In genomic region chr1:67846538-67846937, GRCh38 we compare ENCODE assay signal across 27 cellular contexts.
"Had no signal": no experiment of that assay in that cellular context is flagged by ENCODE, and none has a peak within 500 bp of the region (broad histone marks: within the 10 kb centered on the region; RNA-seq: fewer than 3 reads in every experiment).

No MANE protein-coding gene starts in this region.

- H3K4me1 Mint-ChIP-seq: immature natural killer cell; naive B cell; nephron; stimulated activated effector memory CD8-positive, alpha-beta T cell treated with anti-CD3 and anti-CD28 coated beads, Interleukin-12 subunit alpha, Interleukin-12 subunit beta, amount 100 ng/mL, for 72 hours had no signal

- DNase-seq: dermis blood vessel endothelial cell; effector memory CD8-positive, alpha-beta T cell; esophagus squamous epithelium; hypothalamus; immature natural killer cell; islet precursor cell; left ventricle myocardium superior; mesenchymal stem cell; mucosa of descending colon; naive B cell; stimulated activated CD4-positive, alpha-beta T cell treated with anti-CD3 and anti-CD28 coated beads, Interleukin-12 subunit alpha, Interleukin-12 subunit beta, amount 100 ng/mL, for 4 hours; stimulated activated CD4-positive, alpha-beta T cell treated with anti-CD3 and anti-CD28 coated beads, Interleukin-1b, Interleukin-23, amount 100 ng/mL, for 48 hours; stimulated activated CD4-positive, alpha-beta T cell treated with anti-CD3 and anti-CD28 coated beads, Interleukin-4, amount 100 ng/mL, for 24 hours; stimulated activated naive CD4-positive, alpha-beta T cell treated with Interleukin-2 at 50 U/mL for 16 hours; transverse colon; upper lobe of right lung; uterus had no signal

- H3K27ac Mint-ChIP-seq: effector memory CD8-positive, alpha-beta T cell; immature natural killer cell; mesothelial cell of epicardium; naive B cell; nephron; neural progenitor cell; stimulated activated effector memory CD8-positive, alpha-beta T cell treated with anti-CD3 and anti-CD28 coated beads, Interleukin-12 subunit alpha, Interleukin-12 subunit beta, amount 100 ng/mL, for 72 hours had no signal

- ATAC-seq: effector memory CD8-positive, alpha-beta T cell; left ventricle myocardium superior; mucosa of descending colon; sciatic nerve; stimulated activated effector memory CD8-positive, alpha-beta T cell treated with anti-CD3 and anti-CD28 coated beads, Interleukin-12 subunit alpha, Interleukin-12 subunit beta, amount 100 ng/mL, for 72 hours; upper lobe of right lung had no signal

- H3K9me3 ChIP-seq: esophagus squamous epithelium, mucosa of descending colon, prostate gland, right atrium auricular region, transverse colon, upper lobe of right lung, uterus had no signal

- H3K9me3 Mint-ChIP-seq: effector memory CD8-positive, alpha-beta T cell; immature natural killer cell; mesothelial cell of epicardium; naive B cell; nephron; stimulated activated effector memory CD8-positive, alpha-beta T cell treated with anti-CD3 and anti-CD28 coated beads, Interleukin-12 subunit alpha, Interleukin-12 subunit beta, amount 100 ng/mL, for 72 hours had no signal

- H3K27me3 ChIP-seq: esophagus squamous epithelium, neural progenitor cell, right atrium auricular region, transverse colon, upper lobe of right lung, uterus had no signal

- H3K36me3 Mint-ChIP-seq: immature natural killer cell; mesothelial cell of epicardium; naive B cell; neural progenitor cell; stimulated activated effector memory CD8-positive, alpha-beta T cell treated with anti-CD3 and anti-CD28 coated beads, Interleukin-12 subunit alpha, Interleukin-12 subunit beta, amount 100 ng/mL, for 72 hours had no signal

- H3K4me3 Mint-ChIP-seq: effector memory CD8-positive, alpha-beta T cell; immature natural killer cell; mesothelial cell of epicardium; naive B cell; nephron; neural progenitor cell; stimulated activated effector memory CD8-positive, alpha-beta T cell treated with anti-CD3 and anti-CD28 coated beads, Interleukin-12 subunit alpha, Interleukin-12 subunit beta, amount 100 ng/mL, for 72 hours had no signal

- H3K4me1 ChIP-seq: prostate gland had no signal

- H3K4me3 ChIP-seq: coronary artery, esophagus squamous epithelium, lung, mucosa of descending colon, neural progenitor cell, prostate gland, right atrium auricular region, smooth muscle cell, transverse colon, upper lobe of right lung, uterus had no signal

- H3K36me3 ChIP-seq: esophagus squamous epithelium, neural progenitor cell, prostate gland, right atrium auricular region, transverse colon, upper lobe of right lung, uterus had no signal

- H3K27ac ChIP-seq: coronary artery, neural progenitor cell, prostate gland, right atrium auricular region, transverse colon, upper lobe of right lung, uterus had no signal
